Comparison of ENCODE assay signal across 8 cellular contexts in the genomic region with DNA sequence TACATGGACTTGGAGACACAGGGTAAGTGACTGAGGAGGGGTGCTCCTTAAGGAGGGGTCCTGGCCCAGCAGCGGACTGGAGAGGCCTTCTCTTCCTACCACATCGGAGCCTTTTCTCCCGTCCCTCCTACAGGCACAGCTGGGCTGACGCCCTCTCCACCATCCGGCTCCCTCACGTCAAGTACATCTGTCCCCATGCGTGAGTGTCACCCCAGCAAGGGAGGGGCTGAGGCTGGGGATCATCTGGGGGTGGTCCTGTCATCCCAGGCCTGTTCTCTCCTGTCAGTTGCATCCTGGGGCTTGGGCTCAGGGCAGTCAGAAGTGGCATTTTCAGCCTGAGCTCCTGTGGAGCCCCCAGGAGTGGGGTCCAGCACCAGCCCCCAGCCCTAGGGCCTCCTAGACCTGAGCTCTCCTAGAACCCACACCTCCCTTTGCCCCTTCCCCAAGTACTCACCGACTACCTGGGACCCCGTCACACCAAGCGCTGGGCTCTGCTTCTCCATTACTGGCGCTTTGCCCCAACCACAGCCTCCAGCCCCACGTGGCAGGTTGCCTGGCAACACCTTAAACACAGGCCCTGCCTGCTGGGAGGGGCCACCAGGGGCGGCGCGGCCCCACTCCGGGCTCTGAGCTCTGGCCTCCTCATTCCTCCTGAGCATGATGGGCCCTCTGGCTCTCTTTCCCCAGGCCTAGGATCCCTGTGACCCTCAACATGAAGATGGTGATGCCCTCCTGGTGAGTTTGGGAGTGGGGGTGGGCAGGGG. TPM values are rescaled to one million over a fixed set of nuclear protein-coding genes. Genes with fewer than 3 reads are reported as not detected.
DNase-seq lines count a peak whose midpoint lies in the region; ATAC-seq and TF ChIP-seq lines count a peak whose summit lies in the region.

No MANE protein-coding gene starts in this region.

- H3K9me3 ChIP-seq in BE2C (no peaks in the 10 kb centered on the region), Loucy (ENCODE audit: insufficient read depth, low read depth, low read length) (no peaks in the 10 kb centered on the region), lung (ENCODE audit: control insufficient read depth in 2 of 2, insufficient read depth in 1 of 2, low read length in 1 of 2) (peaks cover 0 to 1% of the 10 kb centered on the region in 2 donors)

- H3K9ac ChIP-seq in Loucy (ENCODE audit: low read depth, low read length, poor library complexity, severe bottlenecking): peak overlapping the region; percentile 87

- H3K4me2 ChIP-seq in Loucy (ENCODE audit: low read depth, low read length, poor library complexity, severe bottlenecking): peak overlapping the region; percentile 92

- WGBS in lung, 2 donors: 60 to 74% methylated on average over 16 of the region's 16 CpGs

- no peaks in the 10 kb centered on the region for H3K36me3 ChIP-seq in BE2C
- peaks cover 17% of the 10 kb centered on the region; the same call in 1 of the 2 replicates for H3K36me3 ChIP-seq in Loucy (ENCODE audit: insufficient read depth, low read length)
- H3K36me3 ChIP-seq in lung (ENCODE audit: control insufficient read depth in 2 of 2, insufficient read depth in 2 of 2, low read length in 2 of 2): peaks cover 0 to 46% of the 10 kb centered on the region in 2 donors

- no peak overlapping the region for H2AFZ ChIP-seq in Loucy (ENCODE audit: low read length)

- DNase-seq in BE2C: peak; percentile 42
- peak; percentile 60 for DNase-seq in astrocyte of the cerebellum (ENCODE audit: low read depth)
- peak; percentile 78 for DNase-seq in lung (ENCODE audit: low spot score)
- no peak for DNase-seq in C1 segment of cervical spinal cord (lab: John Stamatoyannopoulos, UW)
- DNase-seq in omental fat pad (ENCODE audit: low spot score): no peak

- H3K9me2 ChIP-seq in Loucy (replicated peaks; ENCODE audit: low read depth, low read length): no peaks in the 10 kb centered on the region

- peaks cover 21% of the 10 kb centered on the region for H4K20me1 ChIP-seq in Loucy (ENCODE audit: insufficient read depth, low read length, poor library complexity, severe bottlenecking)

- H3K27ac ChIP-seq in lung (ENCODE audit: low read depth in 1 of 2, low read length in 1 of 2): peak overlapping the region in 1 of 2 donors; percentile 41

- TF ChIP-seq CTCF in BE2C (IDR thresholded peaks at IDR 0.05; ENCODE audit: low read depth, low read length): no peak
- TF ChIP-seq CTCF in Loucy (conservative IDR thresholded peaks at IDR 0.05; ENCODE audit: low read length): no peak
- no peak for TF ChIP-seq CTCF in astrocyte of the cerebellum (IDR thresholded peaks at IDR 0.05; ENCODE audit: low read depth, low read length, missing control alignments)
- no peak for TF ChIP-seq CTCF in lung (IDR thresholded peaks at IDR 0.05; ENCODE audit: control extremely low read depth, extremely low read depth)
- TF ChIP-seq CTCF in omental fat pad (IDR thresholded peaks at IDR 0.05): no peak

- in situ Hi-C loops in astrocyte of the cerebellum (cut with HindIII; ENCODE audit: low sequenced_read_pairs): no loop called here

- peaks cover 8% of the 10 kb centered on the region; the same call in 1 of the 2 replicates for H3F3A ChIP-seq in Loucy (ENCODE audit: low read depth)

- H3K79me2 ChIP-seq in Loucy (ENCODE audit: insufficient read depth, low read length): peaks cover 33% of the 10 kb centered on the region

- H3K27me3 ChIP-seq in BE2C (no peaks in the 10 kb centered on the region), Loucy (ENCODE audit: insufficient read depth, low read length, poor library complexity, severe bottlenecking) (peaks cover 4% of the 10 kb centered on the region), lung (ENCODE audit: control insufficient read depth, insufficient read depth) (no peaks in the 10 kb centered on the region)

- ATAC-seq in lung (ENCODE audit: insufficient read depth, low FRiP score) (no peak), HG03342 (IDR thresholded peaks at IDR 0.05; ENCODE audit: unreplicated experiment) (no peak), omental fat pad (ENCODE audit: low FRiP score) (no peak), GM19467 (IDR thresholded peaks at IDR 0.05; ENCODE audit: unreplicated experiment) (no peak)

- H3K4me1 ChIP-seq in BE2C (no peaks in the 10 kb centered on the region), Loucy (ENCODE audit: insufficient read depth, low read length, poor library complexity, severe bottlenecking) (peaks cover 12% of the 10 kb centered on the region), lung (ENCODE audit: control insufficient read depth in 2 of 2, insufficient read depth in 2 of 2, low read length in 2 of 2) (peaks cover 5 to 13% of the 10 kb centered on the region in 2 donors)

- H3K4me3 ChIP-seq in BE2C (ENCODE audit: low read depth, low read length) (no peak overlapping the region), Loucy (ENCODE audit: low read length, poor library complexity, severe bottlenecking) (peak overlapping the region; percentile 100), astrocyte of the cerebellum (ENCODE audit: low read depth, low read length) (no peak overlapping the region), lung (no peak overlapping the region)

RNA-seq across cellular contexts. Expression of a gene that starts 2.3 kb away (rescaled TPM):
- polyA plus RNA-seq in BE2C (2012; ENCODE audit: insufficient read depth, insufficient read length, low read depth): 104 TPM
- total RNA-seq in lung: 10 to 100 TPM; 30.9 to 66.8 TPM
- 10 to 100 TPM; 67.1 to 83.1 TPM for polyA plus RNA-seq in lung
- 10 to 100 TPM; 36.0 to 54.0 (median 40.3) TPM for total RNA-seq in omental fat pad

RNA-seq across cellular contexts. Expression of a gene that starts 7.4 kb away (rescaled TPM):
- 13.7 TPM for polyA plus RNA-seq in BE2C (2012; ENCODE audit: insufficient read depth, insufficient read length, low read depth)
- 10 to 100 TPM; 21.4 to 83.9 TPM for total RNA-seq in lung
- 100 to 1,000 TPM in 1 of 2 donors, 10 to 100 TPM in 1; 76.0 to 146 TPM for polyA plus RNA-seq in lung
- 10 to 100 TPM; 15.6 to 19.4 (median 17.9) TPM for total RNA-seq in omental fat pad

RNA-seq across cellular contexts. Expression of a gene that starts 15.0 kb away (rescaled TPM):
- polyA plus RNA-seq in BE2C (2012; ENCODE audit: insufficient read depth, insufficient read length, low read depth): 34.7 TPM
- total RNA-seq in lung: 10 to 100 TPM; 44.7 to 55.7 TPM
- polyA plus RNA-seq in lung: 10 to 100 TPM; 39.2 to 50.0 TPM
- 10 to 100 TPM; 44.3 to 58.8 (median 51.7) TPM for total RNA-seq in omental fat pad

RNA-seq across cellular contexts. Expression of a gene that starts 32.0 kb away (rescaled TPM):
- polyA plus RNA-seq in BE2C (2012; ENCODE audit: insufficient read depth, insufficient read length, low read depth): 7.5 TPM
- 10 to 100 TPM; 46.6 to 47.6 TPM for total RNA-seq in lung
- 10 to 100 TPM; 33.3 to 41.2 TPM for polyA plus RNA-seq in lung
- 10 to 100 TPM; 19.2 to 47.1 (median 41.4) TPM for total RNA-seq in omental fat pad

RNA-seq across cellular contexts. Expression of a gene that starts 49.9 kb away (rescaled TPM):
- polyA plus RNA-seq in BE2C (2012; ENCODE audit: insufficient read depth, insufficient read length, low read depth): 22.1 TPM
- total RNA-seq in lung: 10 to 100 TPM; 36.2 to 65.0 TPM
- 10 to 100 TPM; 24.0 to 27.3 TPM for polyA plus RNA-seq in lung
- 10 to 100 TPM; 44.1 to 73.7 (median 54.1) TPM for total RNA-seq in omental fat pad

Comparison
In these comparisons a context has a peak if more than half of its experiments do, and no peak if none do; other contexts are left out.
1. DNase-seq: peak in BE2C (single experiment), astrocyte of the cerebellum (single experiment) and lung (single experiment); none in C1 segment of cervical spinal cord (0 of 14) and omental fat pad (single experiment).